Comparison of ENCODE assay signal across 1 cellular context in the genomic region with DNA sequence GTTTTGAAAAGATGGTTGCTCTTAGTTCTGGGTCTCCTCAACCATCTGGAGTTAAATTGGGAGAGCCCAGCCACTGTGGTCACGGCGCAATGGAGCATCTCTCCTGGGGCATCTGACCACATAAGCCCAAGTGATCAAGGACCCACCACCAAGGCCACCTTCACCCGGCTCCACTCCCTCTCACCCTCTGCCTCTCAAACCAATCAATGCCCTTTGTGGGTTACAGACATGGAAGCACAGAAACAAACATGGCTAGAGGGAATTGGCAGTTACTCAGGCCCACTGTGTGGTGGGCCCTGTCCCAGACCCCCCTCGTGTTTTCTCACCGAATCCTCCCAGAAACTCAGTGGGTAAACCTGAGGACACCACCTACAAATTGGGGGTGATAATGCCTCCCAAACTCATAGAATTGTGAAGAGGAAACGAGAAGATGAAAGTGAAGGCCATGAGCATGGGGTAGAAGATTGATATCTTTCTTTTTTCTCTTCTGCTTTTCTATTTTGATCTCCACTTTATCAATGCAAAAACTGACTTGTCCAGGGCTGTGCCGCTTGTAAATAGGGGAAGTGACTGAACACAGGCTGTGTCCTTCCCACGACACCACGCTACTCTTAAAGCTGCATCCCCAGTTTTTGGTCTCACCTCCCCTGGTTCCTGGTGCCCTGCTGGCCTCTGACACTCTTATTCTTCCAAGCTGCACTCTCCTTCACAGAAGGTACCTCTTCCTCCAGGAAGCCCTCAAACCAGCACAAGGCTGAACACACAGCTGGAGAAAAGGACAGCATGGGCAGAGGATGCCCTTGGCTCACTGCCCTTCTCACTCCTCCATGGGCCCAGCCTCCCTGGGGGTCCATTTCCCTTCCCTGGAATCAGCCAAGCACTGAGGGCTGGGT.
TF ChIP-seq lines count a peak whose summit lies in the region.

No MANE protein-coding gene starts in this region.

TF ChIP-seq in HepG2, 621 proteins besides CTCF, POLR2A, EP300 and RAD21 (continued from another document):
- TF ChIP-seq, protein P1, sequence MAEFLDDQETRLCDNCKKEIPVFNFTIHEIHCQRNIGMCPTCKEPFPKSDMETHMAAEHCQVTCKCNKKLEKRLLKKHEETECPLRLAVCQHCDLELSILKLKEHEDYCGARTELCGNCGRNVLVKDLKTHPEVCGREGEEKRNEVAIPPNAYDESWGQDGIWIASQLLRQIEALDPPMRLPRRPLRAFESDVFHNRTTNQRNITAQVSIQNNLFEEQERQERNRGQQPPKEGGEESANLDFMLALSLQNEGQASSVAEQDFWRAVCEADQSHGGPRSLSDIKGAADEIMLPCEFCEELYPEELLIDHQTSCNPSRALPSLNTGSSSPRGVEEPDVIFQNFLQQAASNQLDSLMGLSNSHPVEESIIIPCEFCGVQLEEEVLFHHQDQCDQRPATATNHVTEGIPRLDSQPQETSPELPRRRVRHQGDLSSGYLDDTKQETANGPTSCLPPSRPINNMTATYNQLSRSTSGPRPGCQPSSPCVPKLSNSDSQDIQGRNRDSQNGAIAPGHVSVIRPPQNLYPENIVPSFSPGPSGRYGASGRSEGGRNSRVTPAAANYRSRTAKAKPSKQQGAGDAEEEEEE (CRISPR knock-in tag; IDR thresholded peaks at IDR 0.05; ENCODE audit: borderline replicate concordance), result no peak
- TF ChIP-seq, protein P2, sequence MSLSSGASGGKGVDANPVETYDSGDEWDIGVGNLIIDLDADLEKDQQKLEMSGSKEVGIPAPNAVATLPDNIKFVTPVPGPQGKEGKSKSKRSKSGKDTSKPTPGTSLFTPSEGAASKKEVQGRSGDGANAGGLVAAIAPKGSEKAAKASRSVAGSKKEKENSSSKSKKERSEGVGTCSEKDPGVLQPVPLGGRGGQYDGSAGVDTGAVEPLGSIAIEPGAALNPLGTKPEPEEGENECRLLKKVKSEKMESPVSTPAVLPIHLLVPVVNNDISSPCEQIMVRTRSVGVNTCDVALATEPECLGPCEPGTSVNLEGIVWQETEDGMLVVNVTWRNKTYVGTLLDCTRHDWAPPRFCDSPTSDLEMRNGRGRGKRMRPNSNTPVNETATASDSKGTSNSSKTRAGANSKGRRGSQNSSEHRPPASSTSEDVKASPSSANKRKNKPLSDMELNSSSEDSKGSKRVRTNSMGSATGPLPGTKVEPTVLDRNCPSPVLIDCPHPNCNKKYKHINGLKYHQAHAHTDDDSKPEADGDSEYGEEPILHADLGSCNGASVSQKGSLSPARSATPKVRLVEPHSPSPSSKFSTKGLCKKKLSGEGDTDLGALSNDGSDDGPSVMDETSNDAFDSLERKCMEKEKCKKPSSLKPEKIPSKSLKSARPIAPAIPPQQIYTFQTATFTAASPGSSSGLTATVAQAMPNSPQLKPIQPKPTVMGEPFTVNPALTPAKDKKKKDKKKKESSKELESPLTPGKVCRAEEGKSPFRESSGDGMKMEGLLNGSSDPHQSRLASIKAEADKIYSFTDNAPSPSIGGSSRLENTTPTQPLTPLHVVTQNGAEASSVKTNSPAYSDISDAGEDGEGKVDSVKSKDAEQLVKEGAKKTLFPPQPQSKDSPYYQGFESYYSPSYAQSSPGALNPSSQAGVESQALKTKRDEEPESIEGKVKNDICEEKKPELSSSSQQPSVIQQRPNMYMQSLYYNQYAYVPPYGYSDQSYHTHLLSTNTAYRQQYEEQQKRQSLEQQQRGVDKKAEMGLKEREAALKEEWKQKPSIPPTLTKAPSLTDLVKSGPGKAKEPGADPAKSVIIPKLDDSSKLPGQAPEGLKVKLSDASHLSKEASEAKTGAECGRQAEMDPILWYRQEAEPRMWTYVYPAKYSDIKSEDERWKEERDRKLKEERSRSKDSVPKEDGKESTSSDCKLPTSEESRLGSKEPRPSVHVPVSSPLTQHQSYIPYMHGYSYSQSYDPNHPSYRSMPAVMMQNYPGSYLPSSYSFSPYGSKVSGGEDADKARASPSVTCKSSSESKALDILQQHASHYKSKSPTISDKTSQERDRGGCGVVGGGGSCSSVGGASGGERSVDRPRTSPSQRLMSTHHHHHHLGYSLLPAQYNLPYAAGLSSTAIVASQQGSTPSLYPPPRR (CRISPR knock-in tag; IDR thresholded peaks at IDR 0.05; ENCODE audit: borderline replicate concordance), result no peak
- TF ChIP-seq, protein P3, sequence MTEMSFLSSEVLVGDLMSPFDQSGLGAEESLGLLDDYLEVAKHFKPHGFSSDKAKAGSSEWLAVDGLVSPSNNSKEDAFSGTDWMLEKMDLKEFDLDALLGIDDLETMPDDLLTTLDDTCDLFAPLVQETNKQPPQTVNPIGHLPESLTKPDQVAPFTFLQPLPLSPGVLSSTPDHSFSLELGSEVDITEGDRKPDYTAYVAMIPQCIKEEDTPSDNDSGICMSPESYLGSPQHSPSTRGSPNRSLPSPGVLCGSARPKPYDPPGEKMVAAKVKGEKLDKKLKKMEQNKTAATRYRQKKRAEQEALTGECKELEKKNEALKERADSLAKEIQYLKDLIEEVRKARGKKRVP (CRISPR knock-in tag; IDR thresholded peaks at IDR 0.05), result no peak
- TF ChIP-seq ZNF383 (CRISPR knock-in tag; IDR thresholded peaks at IDR 0.05; ENCODE audit: borderline replicate concordance), result no peak
